In the genomic region with DNA sequence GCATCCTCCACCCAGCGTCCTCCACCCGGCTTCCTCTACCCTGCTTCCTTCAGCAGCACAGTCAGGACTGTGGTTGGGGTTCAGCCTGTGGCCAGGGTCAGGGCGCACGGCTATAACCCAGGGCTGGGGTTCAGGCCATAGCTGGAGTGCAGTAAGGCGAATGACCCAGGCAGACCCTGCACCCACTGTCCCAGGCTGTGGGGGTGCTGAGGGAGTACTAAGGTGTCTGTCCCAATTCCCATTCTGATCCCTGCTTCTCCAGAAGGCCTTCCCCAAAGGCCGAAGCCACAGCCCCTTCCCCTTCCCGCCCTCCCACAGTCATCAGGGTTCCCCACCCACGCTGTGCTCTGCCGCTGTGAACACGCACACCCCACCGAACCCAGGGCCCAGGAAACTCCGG, we compare ENCODE assay signal across 26 cellular contexts. TPM values are rescaled to one million over a fixed set of nuclear protein-coding genes. Genes with fewer than 3 reads are reported as not detected.
"Had no signal": no experiment of that assay in that cellular context is flagged by ENCODE, and none has a peak within 500 bp of the region (broad histone marks: within the 10 kb centered on the region; RNA-seq: fewer than 3 reads in every experiment).

No MANE protein-coding gene starts in this region.

- H3K4me3 Mint-ChIP-seq: naive thymus-derived CD8-positive, alpha-beta T cell; stimulated activated naive CD8-positive, alpha-beta T cell treated with anti-CD3 and anti-CD28 coated beads, Interleukin-15, Interleukin-2, amounts not matched to agents 100 ng/mL and 50 ng/mL, for 24 hours had no signal

- H3K9me3 ChIP-seq: heart right ventricle, left lung, lower lobe of right lung, psoas muscle, suprapubic skin, thoracic aorta, tibial artery, upper lobe of right lung had no signal

- H3K79me2 ChIP-seq: hepatocyte, parathyroid adenoma had no signal

- H3K4me1 ChIP-seq: lower lobe of right lung, psoas muscle, suprapubic skin, tibial artery, upper lobe of right lung had no signal

- DNase-seq: heart right ventricle; left colon; left lung; lower lobe of right lung; mammary epithelial cell; mesenchymal stem cell; nucleus accumbens; psoas muscle; stimulated activated CD4-positive, alpha-beta T cell treated with anti-CD3 and anti-CD28 coated beads, Interleukin-12 subunit alpha, Interleukin-12 subunit beta, amount 100 ng/mL, for 4 hours; stimulated activated CD4-positive, alpha-beta T cell treated with anti-CD3 and anti-CD28 coated beads, Interleukin-15, amount 100 ng/mL, for 24 hours; stimulated activated CD4-positive, alpha-beta T cell treated with anti-CD3 and anti-CD28 coated beads, Interleukin-2, amount 100 ng/mL, for 24 hours; stimulated activated CD4-positive, alpha-beta T cell treated with anti-CD3 and anti-CD28 coated beads, Interleukin-4, amount 100 ng/mL, for 1 hour; stimulated activated naive CD4-positive, alpha-beta T cell; tibial artery; trophoblast cell; upper lobe of right lung had no signal

- H3K27me3 ChIP-seq: hepatocyte had no signal

- H3K4me2 ChIP-seq: hepatocyte had no signal

- H3K27me3 Mint-ChIP-seq: naive thymus-derived CD8-positive, alpha-beta T cell; stimulated activated naive CD8-positive, alpha-beta T cell treated with anti-CD3 and anti-CD28 coated beads, Interleukin-15, Interleukin-2, amounts not matched to agents 100 ng/mL and 50 ng/mL, for 24 hours had no signal

- ATAC-seq: heart right ventricle; left colon; left lung; lower lobe of right lung; naive thymus-derived CD8-positive, alpha-beta T cell; psoas muscle; sciatic nerve; upper lobe of right lung had no signal

- H3K4me3 ChIP-seq: heart right ventricle, hepatocyte, left lung, lower lobe of right lung, psoas muscle, skin epidermis, suprapubic skin, thoracic aorta, tibial artery, upper lobe of right lung had no signal

- FAIRE-seq: keratinocyte, urothelium cell line had no signal

- H3K27ac ChIP-seq: heart right ventricle, hepatocyte, left lung, lower lobe of right lung, parathyroid adenoma, psoas muscle, skin epidermis, suprapubic skin, thoracic aorta, tibial artery, upper lobe of right lung had no signal

- H2AFZ ChIP-seq: hepatocyte, parathyroid adenoma had no signal

- H3K36me3 ChIP-seq: left lung, lower lobe of right lung, suprapubic skin, thoracic aorta, tibial artery, upper lobe of right lung had no signal

- H3K9me3 Mint-ChIP-seq: naive thymus-derived CD8-positive, alpha-beta T cell; stimulated activated naive CD8-positive, alpha-beta T cell treated with anti-CD3 and anti-CD28 coated beads, Interleukin-15, Interleukin-2, amounts not matched to agents 100 ng/mL and 50 ng/mL, for 24 hours had no signal

- H3K9ac ChIP-seq: parathyroid adenoma had no signal

- H3K27ac Mint-ChIP-seq: naive thymus-derived CD8-positive, alpha-beta T cell; stimulated activated naive CD8-positive, alpha-beta T cell treated with anti-CD3 and anti-CD28 coated beads, Interleukin-15, Interleukin-2, amounts not matched to agents 100 ng/mL and 50 ng/mL, for 24 hours had no signal

RNA-seq across cellular contexts. Expression of gene P2RX5, which starts 14.9 kb away (rescaled TPM):
- total RNA-seq: hepatocyte had no signal
- polyA plus RNA-seq: hepatocyte had no signal
